ENCODE assay signal across 25 cellular contexts in genomic region chr1:49187054-49187453, GRCh38.
"Had no signal": no experiment of that assay in that cellular context is flagged by ENCODE, and none has a peak within 500 bp of the region (broad histone marks: within the 10 kb centered on the region; RNA-seq: fewer than 3 reads in every experiment).

No MANE protein-coding gene starts in this region.

- H3K36me3 Mint-ChIP-seq: activated naive CD4-positive, alpha-beta T cell treated with anti-CD3 and anti-CD28 coated beads, Interleukin-2, amount 50 U/mL, for 24 hours; activated naive CD8-positive, alpha-beta T cell treated with anti-CD3 and anti-CD28 coated beads for 36 hours had no signal

- H3K27ac Mint-ChIP-seq: activated CD8-positive, alpha-beta T cell treated with anti-CD3 and anti-CD28 coated beads for 36 hours; activated naive CD4-positive, alpha-beta T cell treated with anti-CD3 and anti-CD28 coated beads, Interleukin-2, amount 50 U/mL, for 24 hours; activated naive CD8-positive, alpha-beta T cell treated with anti-CD3 and anti-CD28 coated beads for 36 hours; activated naive CD8-positive, alpha-beta T cell treated with anti-CD3 and anti-CD28 coated beads, Interleukin-2, amount 50 U/mL, for 24 hours; activated T-helper 17 cell treated with anti-CD3 and anti-CD28 coated beads, Interleukin-2, amount 50 U/mL, for 72 hours; endodermal cell had no signal

- H3K27me3 Mint-ChIP-seq: activated CD8-positive, alpha-beta T cell treated with anti-CD3 and anti-CD28 coated beads for 36 hours; activated naive CD4-positive, alpha-beta T cell treated with anti-CD3 and anti-CD28 coated beads, Interleukin-2, amount 50 U/mL, for 24 hours; activated naive CD8-positive, alpha-beta T cell treated with anti-CD3 and anti-CD28 coated beads for 36 hours; activated naive CD8-positive, alpha-beta T cell treated with anti-CD3 and anti-CD28 coated beads, Interleukin-2, amount 50 U/mL, for 24 hours; activated T-helper 17 cell treated with anti-CD3 and anti-CD28 coated beads, Interleukin-2, amount 50 U/mL, for 72 hours had no signal

- H3K4me3 ChIP-seq: adrenal gland, body of pancreas, heart right ventricle had no signal

- H3K27ac ChIP-seq: adrenal gland, body of pancreas, heart right ventricle had no signal

- ATAC-seq: activated CD8-positive, alpha-beta T cell treated with anti-CD3 and anti-CD28 coated beads for 36 hours; activated naive CD8-positive, alpha-beta T cell treated with anti-CD3 and anti-CD28 coated beads, Interleukin-2, amount 50 U/mL, for 24 hours; activated T-cell treated with anti-CD3 and anti-CD28 coated beads, Interleukin-2, amount 50 U/mL, for 4 hours; activated T-helper 17 cell treated with anti-CD3 and anti-CD28 coated beads, Interleukin-2, amount 50 U/mL, for 72 hours; body of pancreas; esophagus mucosa; heart right ventricle had no signal

- H3K27me3 ChIP-seq: adrenal gland, body of pancreas, heart right ventricle had no signal

- H3K4me3 Mint-ChIP-seq: activated CD8-positive, alpha-beta T cell treated with anti-CD3 and anti-CD28 coated beads for 36 hours; activated naive CD4-positive, alpha-beta T cell treated with anti-CD3 and anti-CD28 coated beads, Interleukin-2, amount 50 U/mL, for 24 hours; activated naive CD8-positive, alpha-beta T cell treated with anti-CD3 and anti-CD28 coated beads for 36 hours; activated naive CD8-positive, alpha-beta T cell treated with anti-CD3 and anti-CD28 coated beads, Interleukin-2, amount 50 U/mL, for 24 hours; activated T-cell treated with anti-CD3 and anti-CD28 coated beads, Interleukin-2, amount 50 U/mL, for 4 hours; activated T-helper 17 cell treated with anti-CD3 and anti-CD28 coated beads, Interleukin-2, amount 50 U/mL, for 72 hours; endodermal cell had no signal

- H3K4me1 Mint-ChIP-seq: activated naive CD4-positive, alpha-beta T cell treated with anti-CD3 and anti-CD28 coated beads, Interleukin-2, amount 50 U/mL, for 24 hours; activated naive CD8-positive, alpha-beta T cell treated with anti-CD3 and anti-CD28 coated beads for 36 hours; activated naive CD8-positive, alpha-beta T cell treated with anti-CD3 and anti-CD28 coated beads, Interleukin-2, amount 50 U/mL, for 24 hours; activated T-helper 17 cell treated with anti-CD3 and anti-CD28 coated beads, Interleukin-2, amount 50 U/mL, for 72 hours; endodermal cell had no signal

- DNase-seq: activated CD4-positive, alpha-beta T cell treated with anti-CD3 and anti-CD28 coated beads for 1 hour; activated CD4-positive, alpha-beta T cell treated with anti-CD3 and anti-CD28 coated beads for 4 hours; activated CD4-positive, alpha-beta T cell treated with anti-CD3 and anti-CD28 coated beads, Interleukin-2, amount 50 U/mL, for 1 hour; activated CD4-positive, alpha-beta T cell treated with anti-CD3 and anti-CD28 coated beads, Interleukin-2, amount 50 U/mL, for 48 hours; activated CD8-positive, alpha-beta memory T cell treated with anti-CD3 and anti-CD28 coated beads for 24 hours; activated CD8-positive, alpha-beta T cell treated with anti-CD3 and anti-CD28 coated beads for 36 hours; activated effector memory CD4-positive, alpha-beta T cell treated with Interleukin-2 at 50 U/mL for 16 hours; activated gamma-delta T cell treated with Interleukin-2 at 50 U/mL for 16 hours; activated naive CD4-positive, alpha-beta T cell treated with Interleukin-2 at 50 U/mL for 16 hours; activated naive CD8-positive, alpha-beta T cell treated with anti-CD3 and anti-CD28 coated beads for 36 hours; activated naive CD8-positive, alpha-beta T cell treated with anti-CD3 and anti-CD28 coated beads, Interleukin-2, amount 50 U/mL, for 24 hours; activated T-cell treated with anti-CD3 and anti-CD28 coated beads, Interleukin-2, amount 50 U/mL, for 4 hours; adrenal gland; amygdala; aorta; body of pancreas; cerebellar nuclear complex; effector memory CD4-positive, alpha-beta T cell; endodermal cell; foreskin fibroblast; heart right ventricle; T-helper 2 cell had no signal
